23 cellular contexts compared by ENCODE assay signal in the genomic region with DNA sequence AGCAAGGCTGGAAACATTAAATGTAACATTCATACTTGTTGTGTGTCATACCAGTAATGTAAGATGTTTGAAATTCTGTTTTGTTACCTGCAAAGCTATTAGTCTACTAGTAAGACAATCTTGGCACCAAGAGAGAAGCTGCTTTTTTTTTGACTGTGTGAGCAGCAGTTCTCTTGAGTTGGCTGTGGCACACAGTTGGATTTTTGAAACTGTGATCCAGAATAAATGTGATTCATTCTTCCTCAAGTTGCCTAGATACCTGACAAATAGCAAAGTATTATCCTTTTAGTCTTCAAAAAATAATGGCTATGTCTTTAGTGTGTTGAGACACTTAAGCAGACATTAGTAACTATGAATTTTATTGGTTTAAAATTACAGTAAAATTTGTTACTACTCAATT. TPM values are rescaled to one million over a fixed set of nuclear protein-coding genes. Genes with fewer than 3 reads are reported as not detected.
A peak's percentile ranks its signal among the peaks of the same experiment; 100 is the strongest.
DNase-seq lines count a peak whose midpoint lies in the region; TF ChIP-seq lines count a peak whose summit lies in the region.
"Had no signal": no experiment of that assay in that cellular context is flagged by ENCODE, and none has a peak within 500 bp of the region (broad histone marks: within the 10 kb centered on the region; RNA-seq: fewer than 3 reads in every experiment).

No MANE protein-coding gene starts in this region.

- H2BK120ac ChIP-seq in mesenchymal stem cell (ENCODE audit: low read depth, low read length), result no peak overlapping the region

- H3K27ac ChIP-seq in esophagus squamous epithelium (no peak overlapping the region), ascending aorta (no peak overlapping the region), mesenchymal stem cell (ENCODE audit: low read length, poor library complexity, severe bottlenecking) (no peak overlapping the region)
- H3K27ac ChIP-seq: RWPE1 had no signal

- no peak overlapping the region for H3K14ac ChIP-seq in mesenchymal stem cell (ENCODE audit: low read length in 2 of 2)

- H3K4me3 ChIP-seq in astrocyte of the spinal cord (ENCODE audit: low read depth, low read length) (no peak overlapping the region), fibroblast of pulmonary artery (replicated peaks; ENCODE audit: low read depth, low read length) (no peak overlapping the region), esophagus squamous epithelium (no peak overlapping the region), ascending aorta (no peak overlapping the region), mesenchymal stem cell (ENCODE audit: insufficient read depth in 1 of 2, low read depth in 1 of 2, low read length in 2 of 2) (no peak overlapping the region)
- H3K4me3 ChIP-seq: GM23338, K562 had no signal

- no peak overlapping the region for H4K91ac ChIP-seq in mesenchymal stem cell (ENCODE audit: low read length)

- H2BK5ac ChIP-seq in mesenchymal stem cell (ENCODE audit: low read depth, low read length, poor library complexity, severe bottlenecking), result no peak overlapping the region

- H3K36me3 ChIP-seq in esophagus squamous epithelium (no peaks in the 10 kb centered on the region), ascending aorta (no peaks in the 10 kb centered on the region), mesenchymal stem cell (ENCODE audit: control insufficient read depth in 1 of 2, insufficient read depth in 2 of 2, low read depth in 1 of 2, low read length in 2 of 2) (no peaks in the 10 kb centered on the region)
- H3K36me3 ChIP-seq: BE2C had no signal

- no peak overlapping the region for H3K4ac ChIP-seq in mesenchymal stem cell (ENCODE audit: low read depth in 1 of 2, low read length in 2 of 2)

- DNase-seq in HT1080 (ENCODE audit: low read depth) (peak; percentile 2), astrocyte of the spinal cord (ENCODE audit: low read depth, low spot score) (peak; percentile 9), fibroblast of pulmonary artery (ENCODE audit: low read depth) (peak; percentile 33), esophagus squamous epithelium (lab: John Stamatoyannopoulos, UW) (no peak), ascending aorta (ENCODE audit: low spot score in 2 of 2) (no peak), mesenchymal stem cell (no peak), GM13976 (ENCODE audit: low spot score) (no peak)
- DNase-seq: BE2C; CD8-positive, alpha-beta memory T cell; H9; MM.1S; NCI-H1048; NCI-H1417; NCI-H1694; NCI-H2029 treated with DMSO at 0.1 percent for 48 hours; NCI-H526 treated with DMSO at 0.1 percent for 48 hours; SHP77 had no signal

- no peaks in the 10 kb centered on the region for H3K4me1 ChIP-seq in esophagus squamous epithelium
- no peaks in the 10 kb centered on the region for H3K4me1 ChIP-seq in ascending aorta
- H3K4me1 ChIP-seq in mesenchymal stem cell (ENCODE audit: control insufficient read depth, insufficient read depth, low read depth, low read length), result no peaks in the 10 kb centered on the region
- H3K4me1 ChIP-seq: BE2C had no signal

- TF ChIP-seq CTCF in astrocyte of the spinal cord (IDR thresholded peaks at IDR 0.05; ENCODE audit: low read depth, low read length) (no peak), fibroblast of pulmonary artery (IDR thresholded peaks at IDR 0.05; ENCODE audit: low read length, missing control alignments) (no peak), esophagus squamous epithelium (IDR thresholded peaks at IDR 0.05) (no peak), ascending aorta (IDR thresholded peaks at IDR 0.05) (no peak), GM13976 (IDR thresholded peaks at IDR 0.05; ENCODE audit: borderline replicate concordance, control extremely low read depth, extremely low read depth, insufficient read depth, missing control alignments) (no peak)

- H3K79me1 ChIP-seq in mesenchymal stem cell (replicated peaks; ENCODE audit: low read length, poor library complexity, severe bottlenecking), result no peaks in the 10 kb centered on the region

- no peaks in the 10 kb centered on the region for H3K9me3 ChIP-seq in esophagus squamous epithelium
- H3K9me3 ChIP-seq in ascending aorta, result no peaks in the 10 kb centered on the region
- H3K9me3 ChIP-seq in mesenchymal stem cell (ENCODE audit: control insufficient read depth, low read length), result no peaks in the 10 kb centered on the region
- H3K9me3 ChIP-seq: BE2C had no signal

- no peak overlapping the region for H2AK5ac ChIP-seq in mesenchymal stem cell (ENCODE audit: low read length, severe bottlenecking)

- H3K27me3 ChIP-seq in esophagus squamous epithelium (no peaks in the 10 kb centered on the region), ascending aorta (no peaks in the 10 kb centered on the region), mesenchymal stem cell (ENCODE audit: control insufficient read depth in 1 of 2, insufficient read depth in 1 of 2, low read length in 2 of 2) (no peaks in the 10 kb centered on the region)
- H3K27me3 ChIP-seq: BE2C had no signal

- H3K4me2 ChIP-seq in mesenchymal stem cell (ENCODE audit: low read length, poor library complexity, severe bottlenecking), result no peak overlapping the region
- H3K4me2 ChIP-seq: GM23338 had no signal

- no peak overlapping the region for H3K18ac ChIP-seq in mesenchymal stem cell (ENCODE audit: low read depth in 1 of 2, low read length in 2 of 2)

- intact Hi-C loops in esophagus squamous epithelium (cut with DNase I) (no loop called here), ascending aorta (cut with DNase I) (no loop called here)

- no peak overlapping the region for H2BK15ac ChIP-seq in mesenchymal stem cell (ENCODE audit: low read depth, poor library complexity, severe bottlenecking)

- in situ Hi-C loops in astrocyte of the spinal cord (cut with HindIII; ENCODE audit: low sequenced_read_pairs) (no loop called here), GM13976 (cut with MboI; ENCODE audit: low sequenced_read_pairs, unreplicated experiment) (no loop called here)

- H2AFZ ChIP-seq in mesenchymal stem cell (ENCODE audit: low read depth, low read length), result no peak overlapping the region
- H2AFZ ChIP-seq: GM23338 had no signal

- no peak overlapping the region for H4K8ac ChIP-seq in mesenchymal stem cell (ENCODE audit: low read length)

- H3K9ac ChIP-seq in mesenchymal stem cell (ENCODE audit: low read length), result no peak overlapping the region

- no peak overlapping the region for H2BK12ac ChIP-seq in mesenchymal stem cell (ENCODE audit: low read length in 2 of 2)

- TF ChIP-seq POLR2A in esophagus squamous epithelium (IDR thresholded peaks at IDR 0.05), result no peak

- no peak overlapping the region for H3K23ac ChIP-seq in mesenchymal stem cell (ENCODE audit: low read length in 2 of 2)

RNA-seq across cellular contexts. Expression of gene HAPLN1, which starts 57.2 kb away (rescaled TPM):
- total RNA-seq in HT1080 (2014; rRNA removed; shearing (Covaris generic)), result not detected in 2 replicates
- not detected in 2 replicates for polyA plus RNA-seq in HT1080 (2015; cell fraction: cytosol; rRNA removed)
- polyA plus RNA-seq in HT1080 (2015; cell fraction: nucleus; rRNA removed), result not detected in 2 replicates
- total RNA-seq in esophagus squamous epithelium (under 1 TPM in 3 of 4 donors, not detected in 1; 0.12 to 0.38 (median 0.18) TPM), ascending aorta (2.0 TPM)
- 58.8 TPM for polyA plus RNA-seq in mesenchymal stem cell (2013, experiment 1 of 2)
- polyA plus RNA-seq in mesenchymal stem cell (2013, experiment 2 of 2), result 62.7 TPM
- total RNA-seq: CD8-positive, alpha-beta memory T cell; K562; NCI-H460; SK-MEL-5 had no signal
- polyA plus RNA-seq: CD14-positive monocyte; CD8-positive, alpha-beta memory T cell; K562 had no signal

Comparison
In these comparisons a context has a peak if more than half of its experiments do, and no peak if none do; other contexts are left out.
1. DNase-seq: peak in HT1080 (single experiment), astrocyte of the spinal cord (single experiment) and fibroblast of pulmonary artery (single experiment); none in esophagus squamous epithelium (single experiment), ascending aorta (0 of 2), mesenchymal stem cell (single experiment) and GM13976 (single experiment).